Comparison of ENCODE assay signal across 12 cellular contexts in the genomic region with DNA sequence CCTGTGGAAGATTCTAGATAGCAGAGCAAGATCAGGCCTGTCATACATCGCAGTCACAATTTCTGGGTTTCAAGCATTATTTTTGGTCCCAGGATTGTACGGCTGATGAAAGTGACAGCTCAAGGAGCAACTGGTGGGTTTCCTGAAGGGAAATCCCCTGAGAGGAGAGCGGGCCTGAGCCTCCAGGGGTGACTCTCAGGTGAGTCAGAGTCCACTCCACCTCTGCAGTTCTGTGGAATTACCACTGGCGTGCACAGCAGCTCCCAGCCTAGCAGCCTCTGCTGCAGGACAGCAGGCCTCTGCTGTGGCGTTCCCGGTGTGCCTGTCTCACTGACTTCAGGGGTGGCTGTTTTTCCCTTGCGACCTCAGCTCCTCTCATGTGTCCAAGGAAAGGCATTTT. TPM values are rescaled to one million over a fixed set of nuclear protein-coding genes. Genes with fewer than 3 reads are reported as not detected.
DNase-seq lines count a peak whose midpoint lies in the region; ATAC-seq and TF ChIP-seq lines count a peak whose summit lies in the region.
"Had no signal": no experiment of that assay in that cellular context is flagged by ENCODE, and none has a peak within 500 bp of the region (broad histone marks: within the 10 kb centered on the region; RNA-seq: fewer than 3 reads in every experiment).

No MANE protein-coding gene starts in this region.

- TF ChIP-seq CTCF in Panc1 (IDR thresholded peaks at IDR 0.05) = no peak
- no peak for TF ChIP-seq CTCF in endodermal cell (conservative IDR thresholded peaks at IDR 0.05)

- no peak overlapping the region for H3K4me3 Mint-ChIP-seq in endodermal cell
- H3K4me3 Mint-ChIP-seq: IgD-negative memory B cell, mesothelial cell of epicardium had no signal

- no TSS peak for BruUV-seq in Panc1 (replicated peaks; lab: Mats Ljungman, UMichigan)

- H3K4me1 Mint-ChIP-seq in endodermal cell = peaks cover 6% of the 10 kb centered on the region
- H3K4me1 Mint-ChIP-seq: IgD-negative memory B cell had no signal

- H3K27me3 ChIP-seq in Panc1 (ENCODE audit: control insufficient read depth, insufficient read depth, low read length) (no peaks in the 10 kb centered on the region), endodermal cell (ENCODE audit: control insufficient read depth, insufficient read depth, low read length, poor library complexity, severe bottlenecking) (no peaks in the 10 kb centered on the region)
- H3K27me3 ChIP-seq: vagina had no signal

- ATAC-seq in Panc1 (peak; percentile 59), HG03045 (IDR thresholded peaks at IDR 0.05; ENCODE audit: unreplicated experiment) (no peak), GM19324 (IDR thresholded peaks at IDR 0.05; ENCODE audit: low FRiP score, unreplicated experiment) (no peak)

- no peaks in the 10 kb centered on the region for H3K27me3 Mint-ChIP-seq in endodermal cell (ENCODE audit: insufficient read depth)
- H3K27me3 Mint-ChIP-seq: IgD-negative memory B cell had no signal

- H3K27ac ChIP-seq in Panc1 (ENCODE audit: low read length) (no peak overlapping the region), endodermal cell (ENCODE audit: low read depth, low read length) (no peak overlapping the region)
- H3K27ac ChIP-seq: vagina had no signal

- H3K4me3 ChIP-seq in Panc1 (ENCODE audit: low read depth in 2 of 2, low read length in 2 of 2) (no peak overlapping the region), endodermal cell (ENCODE audit: low read length) (no peak overlapping the region)
- H3K4me3 ChIP-seq: vagina had no signal

- peaks cover 5% of the 10 kb centered on the region; the same call in 1 of the 2 replicates for H3K36me3 ChIP-seq in Panc1 (ENCODE audit: control insufficient read depth, insufficient read depth, low read length)
- H3K36me3 ChIP-seq in endodermal cell (ENCODE audit: control insufficient read depth, insufficient read depth, low read length) = peaks cover 23% of the 10 kb centered on the region

- POLR2A ChIA-PET in Panc1 (lab: Charles Lee) = no interaction called here

- no peaks in the 10 kb centered on the region for H3K9me3 Mint-ChIP-seq in endodermal cell
- H3K9me3 Mint-ChIP-seq: IgD-negative memory B cell, mesothelial cell of epicardium had no signal

- WGBS in endodermal cell (ENCODE audit: insufficient coverage in 1 of 2, insufficient read length in 1 of 2), 2 experiments = 94 to 96% methylated on average over 7 of the region's 7 CpGs

- no peak overlapping the region for H3K9ac ChIP-seq in endodermal cell (ENCODE audit: extremely low read depth, low read length, poor library complexity, severe bottlenecking)

- CTCF ChIA-PET in Panc1 (lab: Charles Lee) = no interaction called here

- H3K4me1 ChIP-seq in Panc1 (ENCODE audit: control insufficient read depth, insufficient read depth, low read length) = no peaks in the 10 kb centered on the region; the same call in 1 of the 2 replicates
- no peaks in the 10 kb centered on the region for H3K4me1 ChIP-seq in endodermal cell (ENCODE audit: control insufficient read depth, insufficient read depth, low read length)

- intact Hi-C loops in Panc1 (cut with micrococcal nuclease; ENCODE audit: unreplicated experiment) = no loop called here

- peak; percentile 10 for TF ChIP-seq POLR2A in GM18951 (IDR thresholded peaks at IDR 0.05; ENCODE audit: extremely low read depth, insufficient read depth, insufficient read length)

- in situ Hi-C loops in GM18951 (cut with MboI; ENCODE audit: low sequenced_read_pairs, unreplicated experiment) = no loop called here
- in situ Hi-C loops in Panc1 (cut with HindIII; ENCODE audit: low pct_unique_long_range_greater_than_20kb, low sequenced_read_pairs) = no loop called here

- peaks cover 24% of the 10 kb centered on the region for H3K36me3 Mint-ChIP-seq in endodermal cell (ENCODE audit: low read depth)

- DNase-seq in Panc1 (ENCODE audit: low read depth, low spot score) (no peak), astrocyte of the hippocampus (ENCODE audit: low read depth, low spot score) (peak; percentile 49), endodermal cell (no peak), NCI-H1417 (lab: John Stamatoyannopoulos, UW) (no peak)
- DNase-seq in stimulated activated CD4-positive, alpha-beta T cell treated with anti-CD3 and anti-CD28 coated beads, Interleukin-15, amount 100 ng/mL, for 48 hours (ENCODE audit: low read depth in 2 of 2) = peak; percentile 60 to 73
- DNase-seq: NCI-H69 had no signal

- no peaks in the 10 kb centered on the region for H3K9me3 ChIP-seq in Panc1 (ENCODE audit: control insufficient read depth, insufficient read depth, low read depth, low read length)
- H3K9me3 ChIP-seq in endodermal cell (ENCODE audit: control insufficient read depth, low read length) = no peaks in the 10 kb centered on the region
- H3K9me3 ChIP-seq: vagina had no signal

- no peak overlapping the region for H3K27ac Mint-ChIP-seq in endodermal cell
- H3K27ac Mint-ChIP-seq: mesothelial cell of epicardium had no signal

RNA-seq across cellular contexts. Expression of a gene that starts 24.4 kb away (rescaled TPM):
- total RNA-seq in Panc1 (2021; ENCODE audit: unreplicated experiment) = 42.0 TPM
- polyA plus RNA-seq in Panc1 (2012; ENCODE audit: insufficient read length) = 56.7 TPM
- total RNA-seq in endodermal cell = 10 to 100 TPM; 20.8 to 22.6 TPM
- 20.0 TPM for polyA plus RNA-seq in endodermal cell (2013, experiment 1 of 2)
- 18.9 TPM for polyA plus RNA-seq in endodermal cell (2013, experiment 2 of 2)

RNA-seq across cellular contexts. Expression of a gene that starts 24.6 kb away (rescaled TPM):
- total RNA-seq in Panc1 (2021; ENCODE audit: unreplicated experiment) = 86.6 TPM
- polyA plus RNA-seq in Panc1 (2012; ENCODE audit: insufficient read length) = 125 TPM
- 10 to 100 TPM; 47.8 to 66.1 TPM for total RNA-seq in endodermal cell
- 53.1 TPM for polyA plus RNA-seq in endodermal cell (2013, experiment 1 of 2)
- polyA plus RNA-seq in endodermal cell (2013, experiment 2 of 2) = 52.3 TPM

RNA-seq across cellular contexts. Expression of a gene that starts 48.0 kb away (rescaled TPM):
- total RNA-seq in Panc1 (2021; ENCODE audit: unreplicated experiment) (1.4 TPM), endodermal cell (1 to 10 TPM in 1 of 2 donors, under 1 TPM in 1; 0.92 to 2.0 TPM)
- polyA plus RNA-seq in Panc1 (2012; ENCODE audit: insufficient read length) = 0.47 TPM
- 0.85 TPM for polyA plus RNA-seq in endodermal cell (2013, experiment 1 of 2)
- 1.2 TPM for polyA plus RNA-seq in endodermal cell (2013, experiment 2 of 2)

Comparison
In these comparisons a context has a peak if more than half of its experiments do, and no peak if none do; other contexts are left out.
1. DNase-seq: peak in astrocyte of the hippocampus (single experiment) and stimulated activated CD4-positive, alpha-beta T cell treated with anti-CD3 and anti-CD28 coated beads, Interleukin-15, amount 100 ng/mL, for 48 hours (2 of 2); none in Panc1 (single experiment), endodermal cell (single experiment) and NCI-H1417 (0 of 3).